ENCODE assay signal across 25 cellular contexts in the genomic region with DNA sequence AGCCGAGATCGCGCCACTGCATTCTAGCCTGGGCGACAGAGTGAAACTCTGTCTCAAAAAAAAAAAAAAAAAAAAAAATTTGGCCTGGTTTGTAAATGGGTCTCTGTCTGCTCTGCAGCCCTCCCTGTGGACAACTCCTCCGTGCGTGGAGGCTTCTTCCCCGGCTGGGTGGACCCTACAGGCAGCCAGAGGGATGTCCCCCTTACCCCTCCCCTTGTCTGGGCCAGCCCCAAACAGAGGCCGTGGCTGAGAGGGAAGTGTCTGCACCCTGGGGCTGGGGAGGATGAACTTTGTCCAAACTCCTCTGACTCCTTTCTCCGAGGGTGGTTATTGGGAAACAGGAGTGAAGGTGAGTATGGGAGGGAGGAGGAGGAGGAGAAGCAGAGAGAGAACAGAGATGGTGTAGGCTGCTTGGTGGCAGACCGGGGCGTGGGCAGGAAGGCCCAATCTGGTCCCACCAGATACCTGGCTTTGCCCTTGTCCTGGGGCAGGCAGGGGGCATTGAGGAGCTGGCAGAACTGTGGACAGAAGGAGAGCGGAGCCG.
DNase-seq lines count a peak whose midpoint lies in the region; ATAC-seq, FAIRE-seq and TF ChIP-seq lines count a peak whose summit lies in the region.
"Had no signal": no experiment of that assay in that cellular context is flagged by ENCODE, and none has a peak within 500 bp of the region (broad histone marks: within the 10 kb centered on the region; RNA-seq: fewer than 3 reads in every experiment).

No MANE protein-coding gene starts in this region.

- no peaks in the 10 kb centered on the region for H3K9me2 ChIP-seq in GM23338 (ENCODE audit: insufficient read depth)

- no peaks in the 10 kb centered on the region for H3K79me2 ChIP-seq in GM23338 (replicated peaks; ENCODE audit: insufficient read depth)

- H3K36me3 ChIP-seq in GM23338 (ENCODE audit: insufficient read depth) (no peaks in the 10 kb centered on the region), Peyer's patch (no peaks in the 10 kb centered on the region)
- H3K36me3 ChIP-seq: BE2C, SJSA1 had no signal

- H3K27me3 ChIP-seq in GM23338 (ENCODE audit: insufficient read depth) (no peaks in the 10 kb centered on the region), Peyer's patch (no peaks in the 10 kb centered on the region)
- H3K27me3 ChIP-seq: BE2C had no signal

- peaks cover 11% of the 10 kb centered on the region for H3F3A ChIP-seq in GM23338 (replicated peaks; ENCODE audit: low read depth)

- H3K36me3 Mint-ChIP-seq in GM23338 (ENCODE audit: low read depth) (no peaks in the 10 kb centered on the region; the same call in 2 of the 3 replicates), neural crest cell (ENCODE audit: low read depth) (no peaks in the 10 kb centered on the region), type B pancreatic cell (no peaks in the 10 kb centered on the region)
- peaks cover 2% of the 10 kb centered on the region for H3K36me3 Mint-ChIP-seq in effector memory CD8-positive, alpha-beta T cell (ENCODE audit: insufficient read depth)
- H3K36me3 Mint-ChIP-seq: CD4-positive, alpha-beta memory T cell had no signal

- no peaks in the 10 kb centered on the region for H4K20me1 ChIP-seq in GM23338 (replicated peaks; ENCODE audit: insufficient read depth)

- DNase-seq in GM23338 (ENCODE audit: low spot score) (no peak), neural crest cell (ENCODE audit: low read depth, low spot score) (no peak), type B pancreatic cell (ENCODE audit: extremely low spot score, unreplicated experiment) (no peak), activated T-cell treated with anti-CD3 and anti-CD28 coated beads for 4 hours (no peak), RCC 7860 (ENCODE audit: low spot score) (no peak), Peyer's patch (no peak)
- no peak for DNase-seq in effector memory CD8-positive, alpha-beta T cell
- DNase-seq: BE2C; CD4-positive, alpha-beta memory T cell; DMS 273 treated with DMSO at 0.1 percent for 48 hours; DMS79 treated with DMSO at 0.1 percent for 48 hours; HCEC 1CT; KG1; NCI-H1092; NCI-H146; NCI-H2029; NCI-H2227 treated with DMSO at 0.1 percent for 48 hours; NCI-H510A treated with DMSO at 0.1 percent for 48 hours; NCI-H748 treated with DMSO at 0.1 percent for 48 hours had no signal

- H3K27me3 Mint-ChIP-seq in GM23338 (ENCODE audit: insufficient read depth, low read depth, poor library complexity) (peaks cover 17% of the 10 kb centered on the region), neural crest cell (ENCODE audit: low read depth) (peaks cover 9% of the 10 kb centered on the region), type B pancreatic cell (peaks cover 8% of the 10 kb centered on the region)
- peaks cover 13 to 49% of the 10 kb centered on the region in 2 donors for H3K27me3 Mint-ChIP-seq in effector memory CD8-positive, alpha-beta T cell

- H2AFZ ChIP-seq in GM23338: peak overlapping the region; percentile 81

- peak; percentile 38 for ATAC-seq in GM23338
- ATAC-seq in effector memory CD8-positive, alpha-beta T cell (replicated peaks): no peak
- ATAC-seq: A549, Panc1, Right ventricle myocardium inferior had no signal

- H3K4me2 ChIP-seq in GM23338: no peak overlapping the region
- H3K4me2 ChIP-seq: A549 had no signal

- H3K27ac ChIP-seq in GM23338 (ENCODE audit: low read depth): no peak overlapping the region
- H3K27ac ChIP-seq in Peyer's patch: no peak overlapping the region
- H3K27ac ChIP-seq: A549, SJSA1 had no signal

- TF ChIP-seq CTCF in GM23338 (conservative IDR thresholded peaks at IDR 0.05; ENCODE audit: low read depth in 2 of 2) (no peak), neural crest cell (conservative IDR thresholded peaks at IDR 0.05) (no peak), type B pancreatic cell (conservative IDR thresholded peaks at IDR 0.05) (no peak), Peyer's patch (IDR thresholded peaks at IDR 0.05) (no peak)

- TF ChIP-seq POLR2A in Peyer's patch (IDR thresholded peaks at IDR 0.05): no peak

- H3K27ac Mint-ChIP-seq in GM23338 (no peak overlapping the region), neural crest cell (ENCODE audit: unreplicated experiment) (peak overlapping the region; percentile 84), type B pancreatic cell (no peak overlapping the region)
- peak overlapping the region; percentile 69 to 89 for H3K27ac Mint-ChIP-seq in effector memory CD8-positive, alpha-beta T cell
- H3K27ac Mint-ChIP-seq: CD4-positive, alpha-beta memory T cell had no signal

- H3K9me3 ChIP-seq in Peyer's patch: no peaks in the 10 kb centered on the region
- H3K9me3 ChIP-seq: A549, BE2C, Caco-2, SJSA1 had no signal

- no peaks in the 10 kb centered on the region; the same call in 2 of the 3 replicates for H3K9me3 Mint-ChIP-seq in GM23338
- no peaks in the 10 kb centered on the region for H3K9me3 Mint-ChIP-seq in effector memory CD8-positive, alpha-beta T cell
- H3K9me3 Mint-ChIP-seq in neural crest cell: no peaks in the 10 kb centered on the region
- no peaks in the 10 kb centered on the region for H3K9me3 Mint-ChIP-seq in type B pancreatic cell
- H3K9me3 Mint-ChIP-seq: CD4-positive, alpha-beta memory T cell had no signal

- H3K4me3 ChIP-seq in GM23338 (no peak overlapping the region), Peyer's patch (no peak overlapping the region)
- H3K4me3 ChIP-seq: A549, GM12878, SJSA1 had no signal

- H3K4me1 Mint-ChIP-seq in GM23338: peaks cover 30% of the 10 kb centered on the region
- peaks cover 11 to 12% of the 10 kb centered on the region in 2 donors for H3K4me1 Mint-ChIP-seq in effector memory CD8-positive, alpha-beta T cell (ENCODE audit: low read depth in 2 of 2)
- H3K4me1 Mint-ChIP-seq in neural crest cell: peaks cover 31% of the 10 kb centered on the region
- H3K4me1 Mint-ChIP-seq in type B pancreatic cell (ENCODE audit: unreplicated experiment): peaks cover 22% of the 10 kb centered on the region

- H3K4me1 ChIP-seq in GM23338 (ENCODE audit: insufficient read depth): peaks cover 12% of the 10 kb centered on the region
- H3K4me1 ChIP-seq in Peyer's patch: peaks cover 0 to under 1% (median 0%) of the 10 kb centered on the region in 4 donors
- H3K4me1 ChIP-seq: A549, BE2C, Caco-2, SJSA1 had no signal

- no peak for FAIRE-seq in RCC 7860 (lab: Jason Lieb, UNC)
- FAIRE-seq: A549, GM12878 had no signal

- H3K4me3 Mint-ChIP-seq in GM23338 (no peak overlapping the region), neural crest cell (no peak overlapping the region), type B pancreatic cell (peak overlapping the region; percentile 31)
- no peak overlapping the region for H3K4me3 Mint-ChIP-seq in effector memory CD8-positive, alpha-beta T cell
- H3K4me3 Mint-ChIP-seq: CD4-positive, alpha-beta memory T cell had no signal

TF ChIP-seq in GM23338, 12 proteins besides CTCF, POLR2A, EP300 and RAD21:
- no peak for TF ChIP-seq NANOG (IDR thresholded peaks at IDR 0.05; ENCODE audit: borderline replicate concordance)
- no peak for TF ChIP-seq JUNB (IDR thresholded peaks at IDR 0.05; ENCODE audit: unreplicated experiment)

Comparison
In these comparisons a context has a peak if more than half of its experiments do, and no peak if none do; other contexts are left out.
1. H3K27ac Mint-ChIP-seq: peak in effector memory CD8-positive, alpha-beta T cell (2 of 2) and neural crest cell (single experiment); none in GM23338 (single experiment) and type B pancreatic cell (single experiment).